9 cellular contexts compared by ENCODE assay signal in genomic region chr6:163404825-163405265, GRCh38. TPM values are rescaled to one million over a fixed set of nuclear protein-coding genes. Genes with fewer than 3 reads are reported as not detected.
A peak's percentile ranks its signal among the peaks of the same experiment; 100 is the strongest.
DNase-seq lines count a peak whose midpoint lies in the region; ATAC-seq, FAIRE-seq and TF ChIP-seq lines count a peak whose summit lies in the region.
"Had no signal": no experiment of that assay in that cellular context is flagged by ENCODE, and none has a peak within 500 bp of the region (broad histone marks: within the 10 kb centered on the region; RNA-seq: fewer than 3 reads in every experiment).

No MANE protein-coding gene starts in this region.

- intact Hi-C loops in mucosa of descending colon (cut with DNase I, micrococcal nuclease) (no loop called here), tibial artery (cut with DNase I; ENCODE audit: low total_unique reads) (loop anchor here (5.0 kb wide), 1 partner anchor 68 kb away; no protein-coding TSS in a partner anchor)

- no peak overlapping the region for H3K27ac ChIP-seq in SK-N-MC
- peak overlapping the region; percentile 79 to 86 for H3K27ac ChIP-seq in tibial artery

- no peaks in the 10 kb centered on the region for H3K36me3 Mint-ChIP-seq in activated T-cell treated with anti-CD3 and anti-CD28 coated beads, Interleukin-2, amount 50 U/mL, for 72 hours (ENCODE audit: insufficient read depth in 2 of 2)

- H3K9me3 Mint-ChIP-seq in activated T-cell treated with anti-CD3 and anti-CD28 coated beads, Interleukin-2, amount 50 U/mL, for 72 hours: no peaks in the 10 kb centered on the region

- no peak for DNase-seq in SK-N-MC (ENCODE audit: low read depth, low spot score)
- peak in 1 of 3 donors; percentile 18 for DNase-seq in mucosa of descending colon
- DNase-seq in tibial artery: peak; percentile 60 to 73
- DNase-seq in activated T-cell treated with anti-CD3 and anti-CD28 coated beads, Interleukin-2, amount 50 U/mL, for 72 hours: no peak
- DNase-seq in urothelium cell line (ENCODE audit: low spot score): no peak
- DNase-seq in NCI-H748 (lab: John Stamatoyannopoulos, UW; ENCODE audit: unreplicated experiment): no peak
- DNase-seq: NCI-H2081 treated with DMSO at 0.1 percent for 48 hours had no signal

- H3K9me3 ChIP-seq in SK-N-MC (ENCODE audit: low read depth, low read length) (no peaks in the 10 kb centered on the region), mucosa of descending colon (no peaks in the 10 kb centered on the region), tibial artery (no peaks in the 10 kb centered on the region)

- H3K27ac Mint-ChIP-seq in activated T-cell treated with anti-CD3 and anti-CD28 coated beads, Interleukin-2, amount 50 U/mL, for 72 hours: no peak overlapping the region

- peaks cover 18% of the 10 kb centered on the region for H3K4me1 Mint-ChIP-seq in activated T-cell treated with anti-CD3 and anti-CD28 coated beads, Interleukin-2, amount 50 U/mL, for 72 hours (ENCODE audit: low read depth)

- peak; percentile 48 for ATAC-seq in esophagus mucosa
- ATAC-seq in mucosa of descending colon: peak; percentile 58
- no peak for ATAC-seq in GM18498 (IDR thresholded peaks at IDR 0.05; ENCODE audit: unreplicated experiment)
- no peak for ATAC-seq in activated T-cell treated with anti-CD3 and anti-CD28 coated beads, Interleukin-2, amount 50 U/mL, for 72 hours (replicated peaks in 1 of 2)

- FAIRE-seq in urothelium cell line (lab: Jason Lieb, UNC): no peak

- H3K4me3 Mint-ChIP-seq in activated T-cell treated with anti-CD3 and anti-CD28 coated beads, Interleukin-2, amount 50 U/mL, for 72 hours: no peak overlapping the region

- H3K4me3 ChIP-seq in SK-N-MC (peak overlapping the region; percentile 19), mucosa of descending colon (no peak overlapping the region), tibial artery (no peak overlapping the region)

- no peak for TF ChIP-seq CTCF in mucosa of descending colon (IDR thresholded peaks at IDR 0.05)
- no peak for TF ChIP-seq CTCF in tibial artery (IDR thresholded peaks at IDR 0.05)

- H3K27me3 ChIP-seq in tibial artery: no peaks in the 10 kb centered on the region

- H3K9ac ChIP-seq in SK-N-MC (ENCODE audit: insufficient read length): no peak overlapping the region

- H3K4me1 ChIP-seq in mucosa of descending colon (ENCODE audit: low read depth) (peaks cover 2% of the 10 kb centered on the region), tibial artery (peaks cover 0 to 26% (median 17%) of the 10 kb centered on the region in 4 donors)

- H3K27me3 Mint-ChIP-seq in activated T-cell treated with anti-CD3 and anti-CD28 coated beads, Interleukin-2, amount 50 U/mL, for 72 hours (ENCODE audit: low read depth): no peaks in the 10 kb centered on the region

- no peaks in the 10 kb centered on the region for H3K36me3 ChIP-seq in SK-N-MC (ENCODE audit: insufficient read depth, low read length)
- H3K36me3 ChIP-seq in mucosa of descending colon (ENCODE audit: low read depth): no peaks in the 10 kb centered on the region
- no peaks in the 10 kb centered on the region for H3K36me3 ChIP-seq in tibial artery

RNA-seq across cellular contexts. Expression of gene QKI, which starts 9.7 kb away (rescaled TPM):
- total RNA-seq in esophagus mucosa: 39.6 TPM
- total RNA-seq in mucosa of descending colon: 100 to 1,000 TPM in 1 of 3 donors, 10 to 100 TPM in 2; 11.3 to 129 (median 35.8) TPM
- total RNA-seq in activated T-cell treated with anti-CD3 and anti-CD28 coated beads, Interleukin-2, amount 50 U/mL, for 72 hours: 10 to 100 TPM; 62.0 to 64.2 TPM

Comparison
In these comparisons a context has a peak if more than half of its experiments do, and no peak if none do; other contexts are left out.
1. DNase-seq: peak in tibial artery (2 of 2); none in SK-N-MC (single experiment), activated T-cell treated with anti-CD3 and anti-CD28 coated beads, Interleukin-2, amount 50 U/mL, for 72 hours (0 of 2), urothelium cell line (single experiment) and NCI-H748 (single experiment).
2. ATAC-seq: peak in esophagus mucosa (single experiment) and mucosa of descending colon (single experiment); none in GM18498 (single experiment) and activated T-cell treated with anti-CD3 and anti-CD28 coated beads, Interleukin-2, amount 50 U/mL, for 72 hours (0 of 2).